In the genomic region with DNA sequence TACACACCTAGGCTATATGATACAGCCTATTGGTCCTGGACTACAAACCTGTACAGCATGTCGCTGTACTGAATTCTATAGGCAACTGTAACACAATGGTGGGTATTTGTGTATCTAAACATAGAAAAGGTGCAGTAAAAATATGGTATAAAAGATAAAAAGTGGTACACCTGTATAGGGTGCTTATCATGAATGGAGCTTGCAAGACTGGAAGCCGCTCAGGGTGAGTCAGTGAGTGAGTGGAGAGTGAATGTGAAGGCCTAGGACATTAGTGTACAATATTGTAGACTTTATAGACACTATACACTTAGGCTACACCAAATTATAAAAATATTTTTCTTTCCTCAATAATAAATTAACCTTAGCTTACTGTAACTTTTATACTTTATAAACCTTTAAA, we compare ENCODE assay signal across 19 cellular contexts. TPM values are rescaled to one million over a fixed set of nuclear protein-coding genes. Genes with fewer than 3 reads are reported as not detected.
DNase-seq lines count a peak whose midpoint lies in the region; ATAC-seq, FAIRE-seq and TF ChIP-seq lines count a peak whose summit lies in the region.
"Had no signal": no experiment of that assay in that cellular context is flagged by ENCODE, and none has a peak within 500 bp of the region (broad histone marks: within the 10 kb centered on the region; RNA-seq: fewer than 3 reads in every experiment).

No MANE protein-coding gene starts in this region.

- no peak for TF ChIP-seq POLR2A in GM12891 (IDR thresholded peaks at IDR 0.05; ENCODE audit: low read depth, low read length)
- no peak for TF ChIP-seq POLR2A in esophagus muscularis mucosa (IDR thresholded peaks at IDR 0.05; ENCODE audit: low read depth)
- TF ChIP-seq POLR2A in right lobe of liver (IDR thresholded peaks at IDR 0.05): no peak
- TF ChIP-seq POLR2A in gastroesophageal sphincter (IDR thresholded peaks at IDR 0.05): no peak

- no peaks in the 10 kb centered on the region for H3K9me3 ChIP-seq in SU-DHL-6 (ENCODE audit: insufficient read depth, low read length)
- H3K9me3 ChIP-seq in esophagus muscularis mucosa: no peaks in the 10 kb centered on the region
- H3K9me3 ChIP-seq in right lobe of liver: no peaks in the 10 kb centered on the region
- H3K9me3 ChIP-seq in right atrium auricular region: no peaks in the 10 kb centered on the region
- H3K9me3 ChIP-seq in gastroesophageal sphincter: no peaks in the 10 kb centered on the region

- no peak for ATAC-seq in memory B cell (ENCODE audit: low read depth)
- ATAC-seq in right lobe of liver: no peak
- ATAC-seq in gastroesophageal sphincter: no peak
- ATAC-seq: HCT116 had no signal

- H3K4me2 ChIP-seq in SU-DHL-6 (ENCODE audit: low read depth, low read length, poor library complexity, severe bottlenecking): no peak overlapping the region

- H3K79me2 ChIP-seq in SU-DHL-6 (ENCODE audit: insufficient read depth, low read length): peaks cover 8% of the 10 kb centered on the region; the same call in 1 of the 2 replicates

- H3K27ac ChIP-seq in SU-DHL-6 (ENCODE audit: low read depth, low read length) (peak overlapping the region; percentile 8; the same call in 1 of the 2 replicates), esophagus muscularis mucosa (replicated peaks in 1 of 4) (no peak overlapping the region), right lobe of liver (no peak overlapping the region), right atrium auricular region (no peak overlapping the region), gastroesophageal sphincter (no peak overlapping the region)
- H3K27ac ChIP-seq: GM23248 had no signal

- no peak overlapping the region for H3K9ac ChIP-seq in SU-DHL-6 (ENCODE audit: low read length)
- H3K9ac ChIP-seq: GM23248 had no signal

- H3K9me3 Mint-ChIP-seq in memory B cell: no peaks in the 10 kb centered on the region
- H3K9me3 Mint-ChIP-seq: CD4-positive, alpha-beta memory T cell had no signal

- FAIRE-seq in GM12891 (lab: Jason Lieb, UNC): peak; percentile 31
- FAIRE-seq: GM12892, GM19239, H1 had no signal

- H2AFZ ChIP-seq in SU-DHL-6 (ENCODE audit: low read depth, low read length, severe bottlenecking): no peak overlapping the region
- H2AFZ ChIP-seq: GM23248 had no signal

- H3K27me3 Mint-ChIP-seq in memory B cell: no peaks in the 10 kb centered on the region
- H3K27me3 Mint-ChIP-seq: CD4-positive, alpha-beta memory T cell had no signal

- H3K4me1 Mint-ChIP-seq in memory B cell: no peaks in the 10 kb centered on the region
- H3K4me1 Mint-ChIP-seq: CD4-positive, alpha-beta memory T cell had no signal

- H3K27me3 ChIP-seq in SU-DHL-6 (ENCODE audit: low read length) (no peaks in the 10 kb centered on the region), esophagus muscularis mucosa (no peaks in the 10 kb centered on the region), right lobe of liver (no peaks in the 10 kb centered on the region), right atrium auricular region (no peaks in the 10 kb centered on the region), gastroesophageal sphincter (no peaks in the 10 kb centered on the region)

- no peak for TF ChIP-seq CTCF in SU-DHL-6 (IDR thresholded peaks at IDR 0.05; ENCODE audit: insufficient read depth, low read length, poor library complexity, severe bottlenecking)
- no peak for TF ChIP-seq CTCF in esophagus muscularis mucosa (IDR thresholded peaks at IDR 0.05)
- TF ChIP-seq CTCF in right lobe of liver (IDR thresholded peaks at IDR 0.05): no peak
- no peak for TF ChIP-seq CTCF in right atrium auricular region (IDR thresholded peaks at IDR 0.05)
- no peak for TF ChIP-seq CTCF in gastroesophageal sphincter (IDR thresholded peaks at IDR 0.05)

- no peak overlapping the region for H3K4me3 ChIP-seq in SU-DHL-6 (ENCODE audit: insufficient read depth, low read length, poor library complexity, severe bottlenecking)
- no peak overlapping the region for H3K4me3 ChIP-seq in esophagus muscularis mucosa
- no peak overlapping the region for H3K4me3 ChIP-seq in right lobe of liver
- H3K4me3 ChIP-seq in right atrium auricular region: no peak overlapping the region
- no peak overlapping the region for H3K4me3 ChIP-seq in gastroesophageal sphincter
- H3K4me3 ChIP-seq: GM23248 had no signal

- H4K20me1 ChIP-seq in SU-DHL-6 (ENCODE audit: low read depth, low read length): no peaks in the 10 kb centered on the region

- DNase-seq in GM12891 (ENCODE audit: insufficient read length, low spot score) (no peak), esophagus muscularis mucosa (ENCODE audit: extremely low spot score) (peak; percentile 64), memory B cell (ENCODE audit: low spot score in 2 of 2) (no peak), right lobe of liver (no peak), right atrium auricular region (ENCODE audit: low spot score) (no peak)
- DNase-seq: C1 segment of cervical spinal cord; Calu3; CD4-positive, alpha-beta memory T cell; COR-L47; DMS79; GF-D8; H7 had no signal

- intact Hi-C loops in esophagus muscularis mucosa (cut with DNase I) (no loop called here), right lobe of liver (cut with DNase I) (no loop called here)

- WGBS in esophagus muscularis mucosa: 94% methylated on average over 2 of the region's 2 CpGs
- WGBS in right lobe of liver (ENCODE audit: insufficient coverage, low coverage, low lambda C conversion rate, missing lambda C conversion rate): 93% methylated on average over 2 of the region's 2 CpGs
- 97 to 100% methylated on average over 2 of the region's 2 CpGs for WGBS in gastroesophageal sphincter (ENCODE audit: low coverage in 1 of 2), 2 donors

- no peak for TF ChIP-seq EP300 in esophagus muscularis mucosa (IDR thresholded peaks at IDR 0.05)
- TF ChIP-seq EP300 in gastroesophageal sphincter (IDR thresholded peaks at IDR 0.05): no peak

- peak overlapping the region; percentile 53 for H3K27ac Mint-ChIP-seq in memory B cell
- H3K27ac Mint-ChIP-seq: CD4-positive, alpha-beta memory T cell had no signal

- no peaks in the 10 kb centered on the region for H3K9me2 ChIP-seq in SU-DHL-6 (replicated peaks; ENCODE audit: insufficient read depth, low read length)

- H3K36me3 ChIP-seq in SU-DHL-6 (ENCODE audit: low read length) (peaks cover 86% of the 10 kb centered on the region), esophagus muscularis mucosa (peaks cover 0 to 40% (median 0%) of the 10 kb centered on the region in 4 donors), right lobe of liver (no peaks in the 10 kb centered on the region), right atrium auricular region (peaks cover 11% of the 10 kb centered on the region), gastroesophageal sphincter (peaks cover 0 to 4% of the 10 kb centered on the region in 2 donors)

- peaks cover 14 to 24% (median 15%) of the 10 kb centered on the region in 4 donors for H3K4me1 ChIP-seq in esophagus muscularis mucosa
- H3K4me1 ChIP-seq in right lobe of liver: no peaks in the 10 kb centered on the region
- peaks cover 0 to 20% of the 10 kb centered on the region in 2 donors for H3K4me1 ChIP-seq in right atrium auricular region
- peaks cover 0 to 19% (median 4%) of the 10 kb centered on the region in 3 donors for H3K4me1 ChIP-seq in gastroesophageal sphincter

- H3K4me3 Mint-ChIP-seq in memory B cell: no peak overlapping the region
- H3K4me3 Mint-ChIP-seq: CD4-positive, alpha-beta memory T cell had no signal

- peaks cover 33% of the 10 kb centered on the region for H3K36me3 Mint-ChIP-seq in memory B cell

- H3F3A ChIP-seq in SU-DHL-6 (ENCODE audit: insufficient read depth): peaks cover 55% of the 10 kb centered on the region

TF ChIP-seq in GM12891, 5 proteins besides CTCF, POLR2A, EP300 and RAD21:
- TF ChIP-seq TAF1 (IDR thresholded peaks at IDR 0.05; ENCODE audit: low read depth, low read length): no peak
- TF ChIP-seq PAX5 (IDR thresholded peaks at IDR 0.05; ENCODE audit: insufficient read depth, low read length, severe bottlenecking): no peak
- no peak for TF ChIP-seq SPI1 (IDR thresholded peaks at IDR 0.05; ENCODE audit: low read depth, low read length)
- TF ChIP-seq POU2F2 (IDR thresholded peaks at IDR 0.05; ENCODE audit: low read depth, low read length): no peak
- no peak for TF ChIP-seq POLR2AphosphoS5 (IDR thresholded peaks at IDR 0.05; ENCODE audit: low read depth, low read length)

RNA-seq across cellular contexts. Expression of a gene that starts 41.8 kb away (rescaled TPM):
- 104 TPM for polyA plus RNA-seq in GM12891 (2012; ENCODE audit: low read depth, missing spikeins)
- 10 to 100 TPM in 1 of 4 donors, 1 to 10 TPM in 3; 3.7 to 10.6 (median 6.7) TPM for total RNA-seq in esophagus muscularis mucosa
- total RNA-seq in right lobe of liver: 10 to 100 TPM in 1 of 6 experiments, 1 to 10 TPM in 5; 3.0 to 11.5 (median 5.0) TPM
- 10 to 100 TPM; 50.0 to 56.3 TPM for total RNA-seq in right atrium auricular region
- 10 to 100 TPM in 1 of 4 donors, 1 to 10 TPM in 3; 2.6 to 23.3 (median 8.3) TPM for total RNA-seq in gastroesophageal sphincter
- total RNA-seq: H1 had no signal
